In the genomic region with DNA sequence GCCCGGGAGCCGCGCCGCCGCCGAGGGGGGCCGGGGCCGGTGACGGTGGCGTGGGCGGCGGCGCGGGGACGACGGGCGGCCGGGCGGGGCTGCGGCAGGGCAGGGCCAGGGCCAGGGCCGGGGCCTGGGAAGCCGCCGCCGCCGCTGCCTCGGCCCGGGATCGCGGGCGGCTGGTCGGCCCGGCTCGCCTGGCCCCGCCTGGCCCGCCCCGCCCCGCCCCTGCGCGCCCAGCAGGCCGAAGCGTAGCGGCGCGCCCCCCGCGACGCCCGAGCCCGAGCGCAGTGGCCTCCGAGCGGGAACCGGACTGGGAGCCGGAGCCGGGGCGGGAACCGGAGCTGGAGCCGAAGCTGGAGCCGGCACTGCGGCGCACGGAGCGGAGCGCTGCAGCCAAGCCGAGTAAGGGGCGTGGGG, we compare ENCODE assay signal across 9 cellular contexts. TPM values are rescaled to one million over a fixed set of nuclear protein-coding genes. Genes with fewer than 3 reads are reported as not detected.
DNase-seq lines count a peak whose midpoint lies in the region; ATAC-seq and TF ChIP-seq lines count a peak whose summit lies in the region.
"Had no signal": no experiment of that assay in that cellular context is flagged by ENCODE, and none has a peak within 500 bp of the region (broad histone marks: within the 10 kb centered on the region; RNA-seq: fewer than 3 reads in every experiment).

Gene BEAN1, plus strand, starts transcription at position 260 of the 411 bp plus-strand sequence. CDS start 10,382 bp downstream, outside the sequence.

- no peaks in the 10 kb centered on the region for H3K9me3 ChIP-seq in SJCRH30 (replicated peaks)

- no peak for TF ChIP-seq CTCF in fibroblast of the aortic adventitia (IDR thresholded peaks at IDR 0.05; ENCODE audit: insufficient read depth, low read length)
- TF ChIP-seq CTCF in osteocyte (IDR thresholded peaks at IDR 0.05), result no peak

- H3K4me1 ChIP-seq in SJCRH30, result peaks cover 8% of the 10 kb centered on the region

- peaks cover 3% of the 10 kb centered on the region; the same call in 1 of the 2 replicates for H3K27me3 ChIP-seq in SJCRH30

- no peak within 1 kb of the TSS for H3K27ac ChIP-seq in SJCRH30
- H3K27ac ChIP-seq: KMS-11 had no signal

- no peak within 1 kb of the TSS for H3K27ac Mint-ChIP-seq in osteocyte (ENCODE audit: unreplicated experiment)

- peak within 1 kb of the TSS; percentile 45 for H3K4me3 Mint-ChIP-seq in osteocyte (ENCODE audit: unreplicated experiment)

- H3K4me3 ChIP-seq in SJCRH30, result peak within 1 kb of the TSS; percentile 52
- H3K4me3 ChIP-seq in fibroblast of the aortic adventitia (ENCODE audit: low read depth, low read length), result peak within 1 kb of the TSS; percentile 49

- no peak for ATAC-seq in GM18870 (IDR thresholded peaks at IDR 0.05; ENCODE audit: unreplicated experiment)
- ATAC-seq in GM21381 (IDR thresholded peaks at IDR 0.05; ENCODE audit: unreplicated experiment), result no peak
- no peak for ATAC-seq in HG03139 (IDR thresholded peaks at IDR 0.05; ENCODE audit: unreplicated experiment)

- no peaks in the 10 kb centered on the region for H3K36me3 Mint-ChIP-seq in osteocyte (ENCODE audit: unreplicated experiment)

- peaks cover 4% of the 10 kb centered on the region for H3K4me1 Mint-ChIP-seq in osteocyte (ENCODE audit: unreplicated experiment)

- no peaks in the 10 kb centered on the region for H3K36me3 ChIP-seq in SJCRH30

- DNase-seq in EL, result peak; percentile 21
- DNase-seq in SJCRH30, result peak; percentile 45 to 67
- no peak for DNase-seq in fibroblast of the aortic adventitia (ENCODE audit: low read depth)
- no peak for DNase-seq in osteocyte (ENCODE audit: extremely low spot score, unreplicated experiment)
- no peak for DNase-seq in NCI-H1105 (lab: John Stamatoyannopoulos, UW)

- no peaks in the 10 kb centered on the region for H3K9me3 Mint-ChIP-seq in osteocyte (ENCODE audit: unreplicated experiment)

- peaks cover 62% of the 10 kb centered on the region for H3K27me3 Mint-ChIP-seq in osteocyte (ENCODE audit: unreplicated experiment)

RNA-seq across cellular contexts. Expression of gene BEAN1, which starts in this region (rescaled TPM):
- 0.84 and 0.87 TPM in 2 replicates for total RNA-seq in SJCRH30 (2014; rRNA removed; shearing (Covaris generic))
- total RNA-seq in fibroblast of the aortic adventitia (ENCODE audit: low replicate concordance), result 0.09 TPM in 1 of 2 replicates, not detected in the other
- 0.39 and 0.97 TPM in 2 replicates for total RNA-seq in osteocyte

Comparison
In these comparisons a context has a peak if more than half of its experiments do, and no peak if none do; other contexts are left out.
1. Peak in DNase-seq and H3K4me3 ChIP-seq in SJCRH30; RNA of the gene not detected or under 1 TPM.